ENCODE assay signal across 8 cellular contexts in genomic region chr16:96935-97381, GRCh38. TPM values are rescaled to one million over a fixed set of nuclear protein-coding genes. Genes with fewer than 3 reads are reported as not detected.
A peak's percentile ranks its signal among the peaks of the same experiment; 100 is the strongest.
DNase-seq lines count a peak whose midpoint lies in the region; ATAC-seq and TF ChIP-seq lines count a peak whose summit lies in the region.

No MANE protein-coding gene starts in this region.

- H3K4me1 Mint-ChIP-seq in stimulated activated effector memory CD8-positive, alpha-beta T cell treated with anti-CD3 and anti-CD28 coated beads, Interleukin-12 subunit alpha, Interleukin-12 subunit beta, amount 100 ng/mL, for 72 hours, result peaks cover 17% of the 10 kb centered on the region

- H3K9me3 Mint-ChIP-seq in stimulated activated effector memory CD8-positive, alpha-beta T cell treated with anti-CD3 and anti-CD28 coated beads, Interleukin-12 subunit alpha, Interleukin-12 subunit beta, amount 100 ng/mL, for 72 hours, result no peaks in the 10 kb centered on the region

- H3F3A ChIP-seq in OCI-LY1 (ENCODE audit: insufficient read depth, low read length), result no peaks in the 10 kb centered on the region

- H3K9me2 ChIP-seq in OCI-LY1 (ENCODE audit: low read depth, low read length), result no peaks in the 10 kb centered on the region

- H3K4me1 ChIP-seq in OCI-LY1 (ENCODE audit: insufficient read depth, low read length, severe bottlenecking), result no peaks in the 10 kb centered on the region

- H3K36me3 ChIP-seq in OCI-LY1 (ENCODE audit: insufficient read depth, low read length), result peaks cover 7% of the 10 kb centered on the region; the same call in 1 of the 2 replicates

- H3K79me2 ChIP-seq in OCI-LY1 (ENCODE audit: insufficient read depth, low read length), result no peaks in the 10 kb centered on the region

- H2AFZ ChIP-seq in OCI-LY1 (ENCODE audit: low read length), result no peak overlapping the region

- peak; percentile 99 for TF ChIP-seq CTCF in OCI-LY1 (IDR thresholded peaks at IDR 0.05; ENCODE audit: low read length)

- H3K27me3 ChIP-seq in OCI-LY1 (ENCODE audit: insufficient read depth, low read length), result no peaks in the 10 kb centered on the region

- no peaks in the 10 kb centered on the region for H4K20me1 ChIP-seq in OCI-LY1 (ENCODE audit: insufficient read depth, low read length)

- H3K36me3 Mint-ChIP-seq in stimulated activated effector memory CD8-positive, alpha-beta T cell treated with anti-CD3 and anti-CD28 coated beads, Interleukin-12 subunit alpha, Interleukin-12 subunit beta, amount 100 ng/mL, for 72 hours, result peaks cover 70% of the 10 kb centered on the region

- peak overlapping the region; percentile 83 for H3K27ac Mint-ChIP-seq in stimulated activated effector memory CD8-positive, alpha-beta T cell treated with anti-CD3 and anti-CD28 coated beads, Interleukin-12 subunit alpha, Interleukin-12 subunit beta, amount 100 ng/mL, for 72 hours

- no peak overlapping the region for H3K9ac ChIP-seq in OCI-LY1 (ENCODE audit: low read length)

- peak; percentile 74 for ATAC-seq in GM19043 (IDR thresholded peaks at IDR 0.05; ENCODE audit: low read depth, unreplicated experiment)
- peak; percentile 93 for ATAC-seq in stimulated activated effector memory CD8-positive, alpha-beta T cell treated with anti-CD3 and anti-CD28 coated beads, Interleukin-12 subunit alpha, Interleukin-12 subunit beta, amount 100 ng/mL, for 72 hours

- no peak overlapping the region for H3K27ac ChIP-seq in OCI-LY1 (ENCODE audit: low read depth, low read length, poor library complexity, severe bottlenecking)

- no peaks in the 10 kb centered on the region for H3K9me3 ChIP-seq in OCI-LY1 (ENCODE audit: low read length)

- H3K4me3 ChIP-seq in OCI-LY1 (ENCODE audit: low read depth, low read length, poor library complexity, severe bottlenecking), result no peak overlapping the region

- no peak overlapping the region for H3K4me3 Mint-ChIP-seq in stimulated activated effector memory CD8-positive, alpha-beta T cell treated with anti-CD3 and anti-CD28 coated beads, Interleukin-12 subunit alpha, Interleukin-12 subunit beta, amount 100 ng/mL, for 72 hours

- DNase-seq in C1 segment of cervical spinal cord (lab: John Stamatoyannopoulos, UW) (peak in 12 of 14 donors; percentile 47 to 87 (median 74)), HUDEP-2 (lab: John Stamatoyannopoulos, UW; ENCODE audit: unreplicated experiment in 76 of 76) (peak in 74 of 76 experiments; percentile 26 to 95 (median 87)), epidermal melanocyte (ENCODE audit: insufficient read length, low spot score) (peak; percentile 91), myocyte (ENCODE audit: low read depth) (peak; percentile 96)
- peak; percentile 98 for DNase-seq in activated CD8-positive, alpha-beta memory T cell treated with anti-CD3 and anti-CD28 coated beads, Interleukin-2, amount 50 U/mL, for 48 hours
- DNase-seq in stimulated activated effector memory CD8-positive, alpha-beta T cell treated with anti-CD3 and anti-CD28 coated beads, Interleukin-12 subunit alpha, Interleukin-12 subunit beta, amount 100 ng/mL, for 72 hours (ENCODE audit: low spot score in 2 of 2), result peak; percentile 95 to 96

- H3K4me2 ChIP-seq in OCI-LY1 (ENCODE audit: low read length), result no peak overlapping the region

RNA-seq across cellular contexts. Expression of gene MPG, which starts 18.9 kb away (rescaled TPM):
- 162 and 168 TPM in 2 replicates for total RNA-seq in myocyte
- polyA plus RNA-seq in myocyte (2012), result 103 TPM

RNA-seq across cellular contexts. Expression of gene RHBDF1, which starts 24.5 kb away (rescaled TPM):
- 92.1 and 103 TPM in 2 replicates for total RNA-seq in myocyte
- 101 TPM for polyA plus RNA-seq in myocyte (2012)

RNA-seq across cellular contexts. Expression of gene NPRL3, which starts 41.5 kb away (rescaled TPM):
- 10.4 and 11.2 TPM in 2 replicates for total RNA-seq in myocyte
- 41.0 TPM for polyA plus RNA-seq in myocyte (2012)

RNA-seq across cellular contexts. Expression of gene SNRNP25, which starts 43.3 kb away (rescaled TPM):
- 16.9 and 24.1 TPM in 2 replicates for total RNA-seq in myocyte
- polyA plus RNA-seq in myocyte (2012), result 40.1 TPM

RNA-seq across cellular contexts. Expression of gene POLR3K, which starts 43.5 kb away (rescaled TPM):
- 3.3 and 3.8 TPM in 2 replicates for total RNA-seq in myocyte
- polyA plus RNA-seq in myocyte (2012), result 15.6 TPM
